In genomic region chr15:34999906-35000305, GRCh38 we compare ENCODE assay signal across 1 cellular context.
TF ChIP-seq lines count a peak whose summit lies in the region.

No MANE protein-coding gene starts in this region.

TF ChIP-seq in A549, 52 proteins besides CTCF, POLR2A, EP300 and RAD21:
- no peak for TF ChIP-seq BCL3 (IDR thresholded peaks at IDR 0.05)
- TF ChIP-seq, protein P1, sequence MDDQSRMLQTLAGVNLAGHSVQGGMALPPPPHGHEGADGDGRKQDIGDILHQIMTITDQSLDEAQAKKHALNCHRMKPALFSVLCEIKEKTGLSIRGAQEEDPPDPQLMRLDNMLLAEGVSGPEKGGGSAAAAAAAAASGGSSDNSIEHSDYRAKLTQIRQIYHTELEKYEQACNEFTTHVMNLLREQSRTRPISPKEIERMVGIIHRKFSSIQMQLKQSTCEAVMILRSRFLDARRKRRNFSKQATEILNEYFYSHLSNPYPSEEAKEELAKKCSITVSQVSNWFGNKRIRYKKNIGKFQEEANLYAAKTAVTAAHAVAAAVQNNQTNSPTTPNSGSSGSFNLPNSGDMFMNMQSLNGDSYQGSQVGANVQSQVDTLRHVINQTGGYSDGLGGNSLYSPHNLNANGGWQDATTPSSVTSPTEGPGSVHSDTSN (IDR thresholded peaks at IDR 0.05) = no peak
- no peak for TF ChIP-seq ZFP36 (IDR thresholded peaks at IDR 0.05; ENCODE audit: borderline replicate concordance, partially characterized antibody)
- TF ChIP-seq MAX (IDR thresholded peaks at IDR 0.05) = no peak
- TF ChIP-seq, protein P2, sequence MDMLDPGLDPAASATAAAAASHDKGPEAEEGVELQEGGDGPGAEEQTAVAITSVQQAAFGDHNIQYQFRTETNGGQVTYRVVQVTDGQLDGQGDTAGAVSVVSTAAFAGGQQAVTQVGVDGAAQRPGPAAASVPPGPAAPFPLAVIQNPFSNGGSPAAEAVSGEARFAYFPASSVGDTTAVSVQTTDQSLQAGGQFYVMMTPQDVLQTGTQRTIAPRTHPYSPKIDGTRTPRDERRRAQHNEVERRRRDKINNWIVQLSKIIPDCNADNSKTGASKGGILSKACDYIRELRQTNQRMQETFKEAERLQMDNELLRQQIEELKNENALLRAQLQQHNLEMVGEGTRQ (IDR thresholded peaks at IDR 0.05) = no peak
- no peak for TF ChIP-seq HOXB13 (CRISPR knock-in tag; IDR thresholded peaks at IDR 0.05; ENCODE audit: low read depth)
- no peak for TF ChIP-seq KDM5A (IDR thresholded peaks at IDR 0.05)
- TF ChIP-seq HOXA7 (CRISPR knock-in tag; IDR thresholded peaks at IDR 0.05) = no peak
- no peak for TF ChIP-seq E2F6 (IDR thresholded peaks at IDR 0.05; ENCODE audit: borderline replicate concordance, low read depth)
- no peak for TF ChIP-seq MAFK (IDR thresholded peaks at IDR 0.05; ENCODE audit: partially characterized antibody)
- no peak for TF ChIP-seq PHF8 (IDR thresholded peaks at IDR 0.05; ENCODE audit: borderline replicate concordance, low read depth)
- no peak for TF ChIP-seq FOSB (CRISPR knock-in tag; IDR thresholded peaks at IDR 0.05)
- TF ChIP-seq, protein P3, sequence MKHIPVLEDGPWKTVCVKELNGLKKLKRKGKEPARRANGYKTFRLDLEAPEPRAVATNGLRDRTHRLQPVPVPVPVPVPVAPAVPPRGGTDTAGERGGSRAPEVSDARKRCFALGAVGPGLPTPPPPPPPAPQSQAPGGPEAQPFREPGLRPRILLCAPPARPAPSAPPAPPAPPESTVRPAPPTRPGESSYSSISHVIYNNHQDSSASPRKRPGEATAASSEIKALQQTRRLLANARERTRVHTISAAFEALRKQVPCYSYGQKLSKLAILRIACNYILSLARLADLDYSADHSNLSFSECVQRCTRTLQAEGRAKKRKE (CRISPR knock-in tag; IDR thresholded peaks at IDR 0.05; ENCODE audit: low read depth) = no peak
